ENCODE assay signal across 1 cellular context in genomic region chr9:79604149-79604548, GRCh38.
TF ChIP-seq lines count a peak whose summit lies in the region.

No MANE protein-coding gene starts in this region.

TF ChIP-seq in GM23338, 12 proteins besides CTCF, POLR2A, EP300 and RAD21 (continued from another document):
- TF ChIP-seq, protein P1, sequence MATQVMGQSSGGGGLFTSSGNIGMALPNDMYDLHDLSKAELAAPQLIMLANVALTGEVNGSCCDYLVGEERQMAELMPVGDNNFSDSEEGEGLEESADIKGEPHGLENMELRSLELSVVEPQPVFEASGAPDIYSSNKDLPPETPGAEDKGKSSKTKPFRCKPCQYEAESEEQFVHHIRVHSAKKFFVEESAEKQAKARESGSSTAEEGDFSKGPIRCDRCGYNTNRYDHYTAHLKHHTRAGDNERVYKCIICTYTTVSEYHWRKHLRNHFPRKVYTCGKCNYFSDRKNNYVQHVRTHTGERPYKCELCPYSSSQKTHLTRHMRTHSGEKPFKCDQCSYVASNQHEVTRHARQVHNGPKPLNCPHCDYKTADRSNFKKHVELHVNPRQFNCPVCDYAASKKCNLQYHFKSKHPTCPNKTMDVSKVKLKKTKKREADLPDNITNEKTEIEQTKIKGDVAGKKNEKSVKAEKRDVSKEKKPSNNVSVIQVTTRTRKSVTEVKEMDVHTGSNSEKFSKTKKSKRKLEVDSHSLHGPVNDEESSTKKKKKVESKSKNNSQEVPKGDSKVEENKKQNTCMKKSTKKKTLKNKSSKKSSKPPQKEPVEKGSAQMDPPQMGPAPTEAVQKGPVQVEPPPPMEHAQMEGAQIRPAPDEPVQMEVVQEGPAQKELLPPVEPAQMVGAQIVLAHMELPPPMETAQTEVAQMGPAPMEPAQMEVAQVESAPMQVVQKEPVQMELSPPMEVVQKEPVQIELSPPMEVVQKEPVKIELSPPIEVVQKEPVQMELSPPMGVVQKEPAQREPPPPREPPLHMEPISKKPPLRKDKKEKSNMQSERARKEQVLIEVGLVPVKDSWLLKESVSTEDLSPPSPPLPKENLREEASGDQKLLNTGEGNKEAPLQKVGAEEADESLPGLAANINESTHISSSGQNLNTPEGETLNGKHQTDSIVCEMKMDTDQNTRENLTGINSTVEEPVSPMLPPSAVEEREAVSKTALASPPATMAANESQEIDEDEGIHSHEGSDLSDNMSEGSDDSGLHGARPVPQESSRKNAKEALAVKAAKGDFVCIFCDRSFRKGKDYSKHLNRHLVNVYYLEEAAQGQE (IDR thresholded peaks at IDR 0.05; ENCODE audit: unreplicated experiment): no peak
- TF ChIP-seq JUNB (IDR thresholded peaks at IDR 0.05; ENCODE audit: unreplicated experiment) (no peak), CREB1 (CRISPR knock-in tag; IDR thresholded peaks at IDR 0.05; ENCODE audit: low read depth) (no peak), POLR2AphosphoS5 (IDR thresholded peaks at IDR 0.05; ENCODE audit: low read depth) (no peak), EZH2 (IDR thresholded peaks at IDR 0.05; ENCODE audit: low read depth, unreplicated experiment) (no peak), ZNF114 (CRISPR knock-in tag; IDR thresholded peaks at IDR 0.05) (no peak), NANOG (IDR thresholded peaks at IDR 0.05; ENCODE audit: borderline replicate concordance) (no peak), ZNF331 (CRISPR knock-in tag; IDR thresholded peaks at IDR 0.05; ENCODE audit: low read depth) (no peak)
- TF ChIP-seq, protein P2, sequence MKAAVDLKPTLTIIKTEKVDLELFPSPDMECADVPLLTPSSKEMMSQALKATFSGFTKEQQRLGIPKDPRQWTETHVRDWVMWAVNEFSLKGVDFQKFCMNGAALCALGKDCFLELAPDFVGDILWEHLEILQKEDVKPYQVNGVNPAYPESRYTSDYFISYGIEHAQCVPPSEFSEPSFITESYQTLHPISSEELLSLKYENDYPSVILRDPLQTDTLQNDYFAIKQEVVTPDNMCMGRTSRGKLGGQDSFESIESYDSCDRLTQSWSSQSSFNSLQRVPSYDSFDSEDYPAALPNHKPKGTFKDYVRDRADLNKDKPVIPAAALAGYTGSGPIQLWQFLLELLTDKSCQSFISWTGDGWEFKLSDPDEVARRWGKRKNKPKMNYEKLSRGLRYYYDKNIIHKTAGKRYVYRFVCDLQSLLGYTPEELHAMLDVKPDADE (IDR thresholded peaks at IDR 0.05): no peak
- TF ChIP-seq, protein P3, sequence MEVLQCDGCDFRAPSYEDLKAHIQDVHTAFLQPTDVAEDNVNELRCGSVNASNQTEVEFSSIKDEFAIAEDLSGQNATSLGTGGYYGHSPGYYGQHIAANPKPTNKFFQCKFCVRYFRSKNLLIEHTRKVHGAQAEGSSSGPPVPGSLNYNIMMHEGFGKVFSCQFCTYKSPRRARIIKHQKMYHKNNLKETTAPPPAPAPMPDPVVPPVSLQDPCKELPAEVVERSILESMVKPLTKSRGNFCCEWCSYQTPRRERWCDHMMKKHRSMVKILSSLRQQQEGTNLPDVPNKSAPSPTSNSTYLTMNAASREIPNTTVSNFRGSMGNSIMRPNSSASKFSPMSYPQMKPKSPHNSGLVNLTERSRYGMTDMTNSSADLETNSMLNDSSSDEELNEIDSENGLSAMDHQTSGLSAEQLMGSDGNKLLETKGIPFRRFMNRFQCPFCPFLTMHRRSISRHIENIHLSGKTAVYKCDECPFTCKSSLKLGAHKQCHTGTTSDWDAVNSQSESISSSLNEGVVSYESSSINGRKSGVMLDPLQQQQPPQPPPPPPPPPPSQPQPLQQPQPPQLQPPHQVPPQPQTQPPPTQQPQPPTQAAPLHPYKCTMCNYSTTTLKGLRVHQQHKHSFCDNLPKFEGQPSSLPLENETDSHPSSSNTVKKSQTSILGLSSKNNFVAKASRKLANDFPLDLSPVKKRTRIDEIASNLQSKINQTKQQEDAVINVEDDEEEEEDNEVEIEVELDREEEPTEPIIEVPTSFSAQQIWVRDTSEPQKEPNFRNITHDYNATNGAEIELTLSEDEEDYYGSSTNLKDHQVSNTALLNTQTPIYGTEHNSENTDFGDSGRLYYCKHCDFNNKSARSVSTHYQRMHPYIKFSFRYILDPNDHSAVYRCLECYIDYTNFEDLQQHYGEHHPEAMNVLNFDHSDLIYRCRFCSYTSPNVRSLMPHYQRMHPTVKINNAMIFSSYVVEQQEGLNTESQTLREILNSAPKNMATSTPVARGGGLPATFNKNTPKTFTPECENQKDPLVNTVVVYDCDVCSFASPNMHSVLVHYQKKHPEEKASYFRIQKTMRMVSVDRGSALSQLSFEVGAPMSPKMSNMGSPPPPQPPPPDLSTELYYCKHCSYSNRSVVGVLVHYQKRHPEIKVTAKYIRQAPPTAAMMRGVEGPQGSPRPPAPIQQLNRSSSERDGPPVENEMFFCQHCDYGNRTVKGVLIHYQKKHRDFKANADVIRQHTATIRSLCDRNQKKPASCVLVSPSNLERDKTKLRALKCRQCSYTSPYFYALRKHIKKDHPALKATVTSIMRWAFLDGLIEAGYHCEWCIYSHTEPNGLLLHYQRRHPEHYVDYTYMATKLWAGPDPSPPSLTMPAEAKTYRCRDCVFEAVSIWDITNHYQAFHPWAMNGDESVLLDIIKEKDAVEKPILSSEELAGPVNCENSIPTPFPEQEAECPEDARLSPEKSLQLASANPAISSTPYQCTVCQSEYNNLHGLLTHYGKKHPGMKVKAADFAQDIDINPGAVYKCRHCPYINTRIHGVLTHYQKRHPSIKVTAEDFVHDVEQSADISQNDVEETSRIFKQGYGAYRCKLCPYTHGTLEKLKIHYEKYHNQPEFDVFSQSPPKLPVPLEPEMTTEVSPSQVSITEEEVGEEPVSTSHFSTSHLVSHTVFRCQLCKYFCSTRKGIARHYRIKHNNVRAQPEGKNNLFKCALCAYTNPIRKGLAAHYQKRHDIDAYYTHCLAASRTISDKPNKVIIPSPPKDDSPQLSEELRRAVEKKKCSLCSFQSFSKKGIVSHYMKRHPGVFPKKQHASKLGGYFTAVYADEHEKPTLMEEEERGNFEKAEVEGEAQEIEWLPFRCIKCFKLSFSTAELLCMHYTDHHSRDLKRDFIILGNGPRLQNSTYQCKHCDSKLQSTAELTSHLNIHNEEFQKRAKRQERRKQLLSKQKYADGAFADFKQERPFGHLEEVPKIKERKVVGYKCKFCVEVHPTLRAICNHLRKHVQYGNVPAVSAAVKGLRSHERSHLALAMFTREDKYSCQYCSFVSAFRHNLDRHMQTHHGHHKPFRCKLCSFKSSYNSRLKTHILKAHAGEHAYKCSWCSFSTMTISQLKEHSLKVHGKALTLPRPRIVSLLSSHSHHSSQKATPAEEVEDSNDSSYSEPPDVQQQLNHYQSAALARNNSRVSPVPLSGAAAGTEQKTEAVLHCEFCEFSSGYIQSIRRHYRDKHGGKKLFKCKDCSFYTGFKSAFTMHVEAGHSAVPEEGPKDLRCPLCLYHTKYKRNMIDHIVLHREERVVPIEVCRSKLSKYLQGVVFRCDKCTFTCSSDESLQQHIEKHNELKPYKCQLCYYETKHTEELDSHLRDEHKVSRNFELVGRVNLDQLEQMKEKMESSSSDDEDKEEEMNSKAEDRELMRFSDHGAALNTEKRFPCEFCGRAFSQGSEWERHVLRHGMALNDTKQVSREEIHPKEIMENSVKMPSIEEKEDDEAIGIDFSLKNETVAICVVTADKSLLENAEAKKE (CRISPR knock-in tag; IDR thresholded peaks at IDR 0.05): no peak
TF ChIP-seq in GM23338: peak in this region for 0.
